ENCODE assay signal across 9 cellular contexts in genomic region chr2:217789003-217789735, GRCh38.
DNase-seq lines count a peak whose midpoint lies in the region; ATAC-seq lines count a peak whose summit lies in the region.
"Had no signal": no experiment of that assay in that cellular context is flagged by ENCODE, and none has a peak within 500 bp of the region (broad histone marks: within the 10 kb centered on the region; RNA-seq: fewer than 3 reads in every experiment).

No MANE protein-coding gene starts in this region.

- no peak overlapping the region for H3K27ac ChIP-seq in effector memory CD4-positive, alpha-beta T cell (ENCODE audit: insufficient read depth, low read length, poor library complexity, severe bottlenecking)
- H3K27ac ChIP-seq in mesendoderm (ENCODE audit: low read depth, low read length), result no peak overlapping the region
- H3K27ac ChIP-seq: epithelial cell of prostate had no signal

- H3K79me1 ChIP-seq in mesendoderm (ENCODE audit: low read length), result no peaks in the 10 kb centered on the region

- ATAC-seq in HG02938 (IDR thresholded peaks at IDR 0.05; ENCODE audit: unreplicated experiment), result peak; percentile 44
- ATAC-seq in HG02870 (IDR thresholded peaks at IDR 0.05; ENCODE audit: unreplicated experiment), result no peak

- WGBS in mesendoderm (ENCODE audit: extremely low coverage, insufficient coverage, low lambda C conversion rate), result no CpG with 5 or more reads among the region's 15 CpGs

- DNase-seq in DMS53 (lab: John Stamatoyannopoulos, UW), result peak; percentile 72
- peak; percentile 23 for DNase-seq in NCI-H82 treated with DMSO at 0.1 percent for 48 hours (lab: John Stamatoyannopoulos, UW; ENCODE audit: unreplicated experiment)
- DNase-seq in activated CD8-positive, alpha-beta memory T cell treated with anti-CD3 and anti-CD28 coated beads for 24 hours, result peak; percentile 93
- DNase-seq in effector memory CD4-positive, alpha-beta T cell, result peak; percentile 29 to 54 (median 42)
- peak; percentile 78 for DNase-seq in mesendoderm
- peak; percentile 64 for DNase-seq in stimulated activated CD8-positive, alpha-beta memory T cell treated with anti-CD3 and anti-CD28 coated beads, Interleukin-15, amount 100 ng/mL, for 1 hour (ENCODE audit: low read depth)

- H3K27me3 ChIP-seq in effector memory CD4-positive, alpha-beta T cell (replicated peaks; ENCODE audit: control insufficient read depth, insufficient read depth, low read length, poor library complexity, severe bottlenecking), result no peaks in the 10 kb centered on the region
- H3K27me3 ChIP-seq in mesendoderm (ENCODE audit: insufficient read depth, low read length, poor library complexity), result no peaks in the 10 kb centered on the region

- no peak overlapping the region for H2BK15ac ChIP-seq in mesendoderm (replicated peaks; ENCODE audit: low read depth)

- no peak overlapping the region for H3K23ac ChIP-seq in mesendoderm (ENCODE audit: low read length)

- H3K56ac ChIP-seq in mesendoderm (ENCODE audit: low read length), result peak overlapping the region; percentile 54

- H4K8ac ChIP-seq in mesendoderm (ENCODE audit: low read depth, low read length), result no peak overlapping the region

- H4K5ac ChIP-seq in mesendoderm (ENCODE audit: low read length), result no peak overlapping the region

- no peak overlapping the region for H2BK5ac ChIP-seq in mesendoderm (ENCODE audit: low read length)

- peaks cover 2% of the 10 kb centered on the region for H3K4me1 ChIP-seq in effector memory CD4-positive, alpha-beta T cell (ENCODE audit: control insufficient read depth, insufficient read depth, low read length, poor library complexity, severe bottlenecking)
- no peaks in the 10 kb centered on the region for H3K4me1 ChIP-seq in mesendoderm (ENCODE audit: control insufficient read depth, low read depth, low read length)

- no peaks in the 10 kb centered on the region for H3K36me3 ChIP-seq in effector memory CD4-positive, alpha-beta T cell (ENCODE audit: control insufficient read depth, insufficient read depth, low read length)
- H3K36me3 ChIP-seq in mesendoderm (ENCODE audit: control insufficient read depth, insufficient read depth, low read length), result no peaks in the 10 kb centered on the region

- peak overlapping the region; percentile 29 for H3K9ac ChIP-seq in mesendoderm (ENCODE audit: low read length)

- no peak overlapping the region for H2BK120ac ChIP-seq in mesendoderm (ENCODE audit: low read depth, low read length)

- no peaks in the 10 kb centered on the region for H3K9me3 ChIP-seq in effector memory CD4-positive, alpha-beta T cell (ENCODE audit: control insufficient read depth, low read length)

- no peak overlapping the region for H2AK5ac ChIP-seq in mesendoderm (ENCODE audit: low read length)

- peak overlapping the region; percentile 58 for H3K4me3 ChIP-seq in effector memory CD4-positive, alpha-beta T cell (ENCODE audit: insufficient read depth, low read depth, low read length, poor library complexity, severe bottlenecking)
- H3K4me3 ChIP-seq in mesendoderm (ENCODE audit: low read length), result no peak overlapping the region

- H3K4me2 ChIP-seq in mesendoderm (ENCODE audit: low read length), result peak overlapping the region; percentile 45

- H3K79me2 ChIP-seq in mesendoderm (ENCODE audit: control insufficient read depth, insufficient read depth, low read length), result no peaks in the 10 kb centered on the region

- no peak overlapping the region for H3K4ac ChIP-seq in mesendoderm (ENCODE audit: low read depth, low read length)

- H3K18ac ChIP-seq in mesendoderm (ENCODE audit: low read length), result no peak overlapping the region

Comparison
In these comparisons a context has a peak if more than half of its experiments do, and no peak if none do; other contexts are left out.
1. DNase-seq: peak in every context shown above with its lines; median percentile 93 in activated CD8-positive, alpha-beta memory T cell treated with anti-CD3 and anti-CD28 coated beads for 24 hours; 78 in mesendoderm; 72 in DMS53; 64 in stimulated activated CD8-positive, alpha-beta memory T cell treated with anti-CD3 and anti-CD28 coated beads, Interleukin-15, amount 100 ng/mL, for 1 hour; 42 in effector memory CD4-positive, alpha-beta T cell; 23 in NCI-H82 treated with DMSO at 0.1 percent for 48 hours.